Comparison of ENCODE assay signal across 15 cellular contexts in genomic region chr4:24655326-24655725, GRCh38.
DNase-seq lines count a peak whose midpoint lies in the region.
"Had no signal": no experiment of that assay in that cellular context is flagged by ENCODE, and none has a peak within 500 bp of the region (broad histone marks: within the 10 kb centered on the region; RNA-seq: fewer than 3 reads in every experiment).

No MANE protein-coding gene starts in this region.

- peaks cover 34% of the 10 kb centered on the region for H3K4me1 ChIP-seq in BLaER1
- H3K4me1 ChIP-seq: SJSA1 had no signal

- in situ Hi-C loops in ACHN (cut with HindIII; ENCODE audit: low pct_ligation_motif_present, low pct_unique_long_range_greater_than_20kb, low sequenced_read_pairs) = no loop called here

- H3K4me3 ChIP-seq in BLaER1 = no peak overlapping the region
- H3K4me3 ChIP-seq: GM23248, SJSA1 had no signal

- H3K36me3 Mint-ChIP-seq in activated naive CD4-positive, alpha-beta T cell treated with anti-CD3 and anti-CD28 coated beads, Interleukin-2, amount 10 ng/mL, durations not matched to agents 7 days and 5 days = no peaks in the 10 kb centered on the region

- peaks cover 22% of the 10 kb centered on the region for H4K20me1 ChIP-seq in BLaER1

- no peaks in the 10 kb centered on the region for H3K9me3 ChIP-seq in BLaER1
- H3K9me3 ChIP-seq: SJSA1 had no signal

- no peaks in the 10 kb centered on the region for H3K36me3 ChIP-seq in BLaER1
- H3K36me3 ChIP-seq: SJSA1 had no signal

- DNase-seq in caudate nucleus (lab: John Stamatoyannopoulos, UW) (peak in 2 of 61 donors; percentile 4 to 14), midbrain (lab: John Stamatoyannopoulos, UW) (peak; percentile 10), superior temporal gyrus (ENCODE audit: extremely low spot score) (peak; percentile 71), ACHN (no peak)
- DNase-seq in stimulated activated CD4-positive, alpha-beta T cell treated with anti-CD3 and anti-CD28 coated beads, Interleukin-2, amount 100 ng/mL, for 24 hours = no peak
- DNase-seq in stimulated activated CD4-positive, alpha-beta T cell treated with anti-CD3 and anti-CD28 coated beads, Interleukin-12 subunit alpha, Interleukin-12 subunit beta, amount 100 ng/mL, for 4 hours = no peak
- DNase-seq in activated naive CD4-positive, alpha-beta T cell treated with anti-CD3 and anti-CD28 coated beads, Interleukin-2, amount 10 ng/mL, durations not matched to agents 7 days and 5 days = no peak
- DNase-seq: GM23248, NCI-H1105, NCI-H2081, NCI-H2171 treated with DMSO at 0.1 percent for 48 hours, NCI-H446 treated with DMSO at 0.1 percent for 48 hours had no signal

- peaks cover 16% of the 10 kb centered on the region for H3K27me3 ChIP-seq in BLaER1
- H3K27me3 ChIP-seq: SJSA1 had no signal

- H3K4me2 ChIP-seq in BLaER1 = 0 out of 2 replicates have a peak overlapping the region, but pooled peaks have one; percentile 24

- peaks cover 17% of the 10 kb centered on the region for H3K27me3 Mint-ChIP-seq in activated naive CD4-positive, alpha-beta T cell treated with anti-CD3 and anti-CD28 coated beads, Interleukin-2, amount 10 ng/mL, durations not matched to agents 7 days and 5 days

- H3K9me3 Mint-ChIP-seq in activated naive CD4-positive, alpha-beta T cell treated with anti-CD3 and anti-CD28 coated beads, Interleukin-2, amount 10 ng/mL, durations not matched to agents 7 days and 5 days = no peaks in the 10 kb centered on the region

- no peak overlapping the region for H3K27ac ChIP-seq in BLaER1
- H3K27ac ChIP-seq in caudate nucleus (ENCODE audit: low read depth, low read length) = peak overlapping the region; percentile 18
- H3K27ac ChIP-seq: C4-2B, GM23248, SJSA1 had no signal

- H3K4me3 Mint-ChIP-seq in activated naive CD4-positive, alpha-beta T cell treated with anti-CD3 and anti-CD28 coated beads, Interleukin-2, amount 10 ng/mL, durations not matched to agents 7 days and 5 days = no peak overlapping the region

- H3K27ac Mint-ChIP-seq in activated naive CD4-positive, alpha-beta T cell treated with anti-CD3 and anti-CD28 coated beads, Interleukin-2, amount 10 ng/mL, durations not matched to agents 7 days and 5 days = no peak overlapping the region

- no peak overlapping the region for H3K9ac ChIP-seq in BLaER1
- H3K9ac ChIP-seq: GM23248 had no signal

- CTCF ChIA-PET in activated naive CD4-positive, alpha-beta T cell treated with anti-CD3 and anti-CD28 coated beads, Interleukin-2, amount 10 ng/mL, durations not matched to agents 7 days and 5 days (lab: Charles Lee) = no interaction called here

- H3K4me1 Mint-ChIP-seq in activated naive CD4-positive, alpha-beta T cell treated with anti-CD3 and anti-CD28 coated beads, Interleukin-2, amount 10 ng/mL, durations not matched to agents 7 days and 5 days = peaks cover 4% of the 10 kb centered on the region

Comparison
In these comparisons a context has a peak if more than half of its experiments do, and no peak if none do; other contexts are left out.
1. DNase-seq: peak in midbrain (single experiment) and superior temporal gyrus (single experiment); none in stimulated activated CD4-positive, alpha-beta T cell treated with anti-CD3 and anti-CD28 coated beads, Interleukin-2, amount 100 ng/mL, for 24 hours (0 of 2), stimulated activated CD4-positive, alpha-beta T cell treated with anti-CD3 and anti-CD28 coated beads, Interleukin-12 subunit alpha, Interleukin-12 subunit beta, amount 100 ng/mL, for 4 hours (single experiment), activated naive CD4-positive, alpha-beta T cell treated with anti-CD3 and anti-CD28 coated beads, Interleukin-2, amount 10 ng/mL, durations not matched to agents 7 days and 5 days (single experiment) and ACHN (single experiment).